Comparison of ENCODE assay signal across 27 cellular contexts in genomic region chr7:12534046-12534445, GRCh38. TPM values are rescaled to one million over a fixed set of nuclear protein-coding genes. Genes with fewer than 3 reads are reported as not detected.
DNase-seq lines count a peak whose midpoint lies in the region; ATAC-seq, FAIRE-seq and TF ChIP-seq lines count a peak whose summit lies in the region.
"Had no signal": no experiment of that assay in that cellular context is flagged by ENCODE, and none has a peak within 500 bp of the region (broad histone marks: within the 10 kb centered on the region; RNA-seq: fewer than 3 reads in every experiment).

No MANE protein-coding gene starts in this region.

- H3K9me1 ChIP-seq in IMR-90 (ENCODE audit: insufficient read depth, low read length) (no peaks in the 10 kb centered on the region), K562 (ENCODE audit: control insufficient read depth, insufficient read depth, low read length) (no peaks in the 10 kb centered on the region)

- CTCF ChIA-PET in A549 (lab: Yijun Ruan, JAX) = interaction anchor here (0.6 to 4.1 kb wide), 3 partner anchors 9 to 88 kb away, joined by 3 to 16 read pairs (median 3); no protein-coding TSS in a partner anchor
- CTCF ChIA-PET in IMR-90 (lab: Yijun Ruan, JAX) = no interaction called here
- CTCF ChIA-PET in K562 (lab: Yijun Ruan, JAX; ENCODE audit: low intra/inter-chr PET ratio) = no interaction called here

- H3K79me2 ChIP-seq in K562 (ENCODE audit: control insufficient read depth, insufficient read depth, low read length) = no peaks in the 10 kb centered on the region

- no peak for TF ChIP-seq EP300 in A549 (IDR thresholded peaks at IDR 0.05)
- no peak for TF ChIP-seq EP300 in K562 (IDR thresholded peaks at IDR 0.05; ENCODE audit: low read length)

- no peak overlapping the region for H3K4me2 ChIP-seq in A549
- H3K4me2 ChIP-seq in IMR-90 (ENCODE audit: low read depth, low read length) = no peak overlapping the region
- H3K4me2 ChIP-seq in K562 (ENCODE audit: insufficient read depth, low read length) = no peak overlapping the region
- H3K4me2 ChIP-seq: BLaER1 had no signal

- TF ChIP-seq CTCF in A549 (IDR thresholded peaks at IDR 0.05) (no peak), IMR-90 (conservative IDR thresholded peaks at IDR 0.05; ENCODE audit: low read depth, low read length) (no peak), K562 (IDR thresholded peaks at IDR 0.05 in 2 of 3, conservative IDR thresholded peaks at IDR 0.05 in 1 of 3; ENCODE audit: insufficient read depth in 2 of 3, low read depth in 1 of 3, low read length in 3 of 3) (no peak)

- POLR2A ChIA-PET in A549 (lab: Yijun Ruan, JAX) = no interaction called here
- POLR2A ChIA-PET in IMR-90 (lab: Charles Lee; ENCODE audit: unreplicated experiment) = no interaction called here
- POLR2A ChIA-PET in K562 (lab: Yijun Ruan, JAX) = no interaction called here

- no peak overlapping the region for H3K4me3 ChIP-seq in A549
- H3K4me3 ChIP-seq in IMR-90 (ENCODE audit: insufficient read depth, low read depth, low read length) = no peak overlapping the region
- H3K4me3 ChIP-seq in K562 = no peak overlapping the region
- H3K4me3 ChIP-seq: BLaER1, GM12878 had no signal

- no peak overlapping the region for H3K23ac ChIP-seq in IMR-90 (ENCODE audit: low read depth, low read length)

- no peak overlapping the region for H3K18ac ChIP-seq in IMR-90 (ENCODE audit: low read depth, low read length)

- DNase-seq in A549 (ENCODE audit: low read depth in 1 of 2, low spot score in 1 of 2) = no peak
- no peak for DNase-seq in IMR-90
- no peak for DNase-seq in K562 (ENCODE audit: extremely low read depth in 1 of 4, low spot score in 3 of 4)
- no peak for DNase-seq in stimulated activated naive CD4-positive, alpha-beta T cell treated with Interleukin-2 at 50 U/mL for 16 hours (lab: John Stamatoyannopoulos, UW)
- no peak for DNase-seq in AG08395 (ENCODE audit: low spot score)
- DNase-seq: 8988T; BE2C; C1 segment of cervical spinal cord; CD4-positive, alpha-beta memory T cell; CD4-positive, CD25-positive, alpha-beta regulatory T cell; CD8-positive, alpha-beta memory T cell; COR-L47; DMS 273 treated with DMSO at 0.1 percent for 48 hours; DMS153; DMS53; DMS79; DND-41; EL; GDM1 had no signal

- H2BK5ac ChIP-seq in IMR-90 (ENCODE audit: low read depth, low read length, poor library complexity, severe bottlenecking) = no peak overlapping the region

- H3K27ac ChIP-seq in A549 (no peak overlapping the region), IMR-90 (ENCODE audit: insufficient read depth, low read length) (no peak overlapping the region), K562 (ENCODE audit: extremely low read depth, low read depth, low read length) (no peak overlapping the region)
- H3K27ac ChIP-seq: BLaER1 had no signal

- H3K79me1 ChIP-seq in IMR-90 (ENCODE audit: low read depth in 1 of 2, low read length in 2 of 2) = no peaks in the 10 kb centered on the region

- H3K9ac ChIP-seq in IMR-90 (ENCODE audit: low read depth, low read length) (no peak overlapping the region), K562 (ENCODE audit: insufficient read depth in 1 of 2, low read depth in 2 of 2, low read length in 2 of 2) (no peak overlapping the region)
- H3K9ac ChIP-seq: BLaER1 had no signal

- H3K9me3 ChIP-seq in A549 = no peaks in the 10 kb centered on the region; the same call in 1 of the 3 replicates
- H3K9me3 ChIP-seq in IMR-90 (ENCODE audit: control insufficient read depth, insufficient read depth, low read length) = peaks cover 2% of the 10 kb centered on the region; the same call in 1 of the 2 replicates
- peaks cover 2% of the 10 kb centered on the region; the same call in 1 of the 2 replicates for H3K9me3 ChIP-seq in K562 (replicated peaks; ENCODE audit: control insufficient read depth, insufficient read depth, low read depth, low read length)
- H3K9me3 ChIP-seq: BE2C had no signal

- TF ChIP-seq RAD21 in A549 (conservative IDR thresholded peaks at IDR 0.05 in 1 of 2, IDR thresholded peaks at IDR 0.05 in 1 of 2) (no peak), IMR-90 (IDR thresholded peaks at IDR 0.05; ENCODE audit: low read length) (no peak), K562 (CRISPR knock-in tag; conservative IDR thresholded peaks at IDR 0.05 in 1 of 2, IDR thresholded peaks at IDR 0.05 in 1 of 2) (no peak)

- no peak overlapping the region for H2AK9ac ChIP-seq in IMR-90 (replicated peaks; ENCODE audit: low read depth, low read length, poor library complexity)

- in situ Hi-C loops in IMR-90 (cut with MboI; ENCODE audit: low sequenced_read_pairs) (no loop called here), K562 (cut with MboI) (no loop called here)

- H2BK20ac ChIP-seq in IMR-90 (ENCODE audit: low read depth, low read length) = no peak overlapping the region

- H4K8ac ChIP-seq in IMR-90 (ENCODE audit: low read depth in 2 of 2, low read length in 2 of 2) = no peak overlapping the region

- no TSS peak for BruUV-seq in IMR-90 (replicated peaks; lab: Mats Ljungman, UMichigan)
- BruUV-seq in K562 (replicated peaks; lab: Mats Ljungman, UMichigan) = no TSS peak

- H3K36me3 ChIP-seq in IMR-90 (ENCODE audit: control insufficient read depth, insufficient read depth, low read length) = no peaks in the 10 kb centered on the region
- no peaks in the 10 kb centered on the region for H3K36me3 ChIP-seq in K562 (ENCODE audit: control insufficient read depth, insufficient read depth, low read length)
- H3K36me3 ChIP-seq: BE2C, BLaER1 had no signal

- intact Hi-C loops in IMR-90 (cut with micrococcal nuclease) = no loop called here
- intact Hi-C loops in K562 (cut with micrococcal nuclease) = no loop called here

- H2BK15ac ChIP-seq in IMR-90 (ENCODE audit: low read depth, low read length) = no peak overlapping the region

- TF ChIP-seq POLR2A in A549 (IDR thresholded peaks at IDR 0.05; ENCODE audit: low read length) (no peak), IMR-90 (IDR thresholded peaks at IDR 0.05; ENCODE audit: low read depth, low read length) (no peak), K562 (conservative IDR thresholded peaks at IDR 0.05) (no peak)

- no peak overlapping the region for H2BK120ac ChIP-seq in IMR-90 (ENCODE audit: low read depth, low read length)

- no peak overlapping the region for H3K4ac ChIP-seq in IMR-90 (ENCODE audit: low read depth, low read length)

- H3K14ac ChIP-seq in IMR-90 (replicated peaks; ENCODE audit: low read depth, low read length) = no peak overlapping the region

- ATAC-seq in A549 = no peak
- ATAC-seq in IMR-90 (ENCODE audit: low read depth) = no peak
- ATAC-seq in K562 = no peak
- ATAC-seq: GM12878 had no signal

- H4K5ac ChIP-seq in IMR-90 (ENCODE audit: low read depth, low read length) = no peak overlapping the region

- H4K20me1 ChIP-seq in IMR-90 (ENCODE audit: insufficient read depth, low read length) (no peaks in the 10 kb centered on the region), K562 (replicated peaks; ENCODE audit: control insufficient read depth, insufficient read depth, low read length) (no peaks in the 10 kb centered on the region)
- H4K20me1 ChIP-seq: BLaER1 had no signal

- H2AFZ ChIP-seq in IMR-90 (replicated peaks; ENCODE audit: low read length, poor library complexity) (no peak overlapping the region), K562 (ENCODE audit: low read depth, low read length) (no peak overlapping the region)

- FAIRE-seq in A549 (lab: Jason Lieb, UNC) = no peak
- no peak for FAIRE-seq in K562 (lab: Jason Lieb, UNC)
- FAIRE-seq: A204.1, GM12878, GM12892, GM18507, GM19239 had no signal

- dilution Hi-C loops in IMR-90 (cut with HindIII; ENCODE audit: low sequenced_read_pairs, unreplicated experiment) = no loop called here

- 50% methylated on average over 2 of the region's 2 CpGs for WGBS in A549 (ENCODE audit: missing lambda C conversion rate)
- WGBS in IMR-90 (ENCODE audit: extremely low coverage in 2 of 2, insufficient read length in 1 of 2), 2 experiments = no CpG with 5 or more reads among the region's 2 CpGs
- WGBS in K562 (ENCODE audit: insufficient coverage, low coverage, missing lambda C conversion rate) = 43% methylated on average over 2 of the region's 2 CpGs

- H3K27me3 ChIP-seq in IMR-90 (ENCODE audit: control insufficient read depth, insufficient read depth, low read length) (peaks cover 2% of the 10 kb centered on the region; the same call in 1 of the 2 replicates), K562 (ENCODE audit: control insufficient read depth in 2 of 2, insufficient read depth in 2 of 2, low read length in 2 of 2) (no peaks in the 10 kb centered on the region)
- H3K27me3 ChIP-seq: BLaER1 had no signal

- H4K91ac ChIP-seq in IMR-90 (ENCODE audit: insufficient read depth, low read depth, low read length) = no peak overlapping the region

- no peak overlapping the region for H2AK5ac ChIP-seq in IMR-90 (ENCODE audit: low read depth, low read length)

- H3K4me1 ChIP-seq in A549 (no peaks in the 10 kb centered on the region), IMR-90 (ENCODE audit: control insufficient read depth, insufficient read depth, low read length) (no peaks in the 10 kb centered on the region), K562 (replicated peaks in 1 of 2; ENCODE audit: control insufficient read depth in 2 of 2, insufficient read depth in 2 of 2, low read length in 2 of 2) (no peaks in the 10 kb centered on the region)
- H3K4me1 ChIP-seq: BE2C, BLaER1 had no signal

- no peak overlapping the region for H3K56ac ChIP-seq in IMR-90 (ENCODE audit: extremely low read depth, insufficient read depth, low read length)

RNA-seq across cellular contexts. Expression of gene SCIN, which starts 36.5 kb away (rescaled TPM):
- polyA plus RNA-seq in A549 (2011; rRNA removed) (0.27 and 0.33 TPM in 2 replicates), A549 (2017; fragmentation: RNase III; extraction: RNeasy Plus Mini Kit Qiagen cat#74134 plus additional on column Dnase treatment) (0.05 to 0.12 TPM (median 0.05 TPM) in 3 replicates), IMR-90 (2012; rRNA removed) (0.05 TPM in 1 of 2 replicates, not detected in the other), K562 (2011; rRNA removed) (0.67 and 1.0 TPM in 2 replicates), K562 (2014; fragmentation: Illumina TruSeq; extraction: Trizol) (11.4 and 12.6 TPM in 2 replicates), K562 (2014; fragmentation: Nextera tagmentation; extraction: Ambion mirVana) (10 to 100 TPM in 1 of 2 experiments, 1 to 10 TPM in 1; 4.5 to 10.4 TPM), K562 (2014; rRNA removed) (10.3 and 10.9 TPM in 2 replicates)
- polyA plus RNA-seq in A549 (2012; cell fraction: cytosol; rRNA removed) = 0.01 TPM in 1 of 2 replicates, not detected in the other
- polyA plus RNA-seq in A549 (2012; cell fraction: nucleus; rRNA removed) = 0.01 and 0.02 TPM in 2 replicates
- 0.45 and 0.63 TPM in 2 replicates for polyA minus RNA-seq in A549 (2011; rRNA and poly(A)+ RNA removed)
- total RNA-seq in IMR-90 (2012; rRNA removed) (under 0.01 TPM in 1 of 2 replicates, not detected in the other), K562 (2014; rRNA removed) (9.8 and 10.9 TPM in 2 replicates), K562 (2014; rRNA removed; fragmentation: Illumina TruSeq; extraction: Trizol) (14.7 and 17.2 TPM in 2 replicates), K562 (2015; rRNA removed; fragmentation: Illumina TruSeq; extraction: Trizol) (14.4 and 18.2 TPM in 2 replicates), K562 (2021) (9.7 and 10.6 TPM in 2 replicates)
- not detected in 2 replicates for polyA plus RNA-seq in IMR-90 (2012; cell fraction: cytosol; rRNA removed)
- not detected in 2 replicates for polyA plus RNA-seq in IMR-90 (2012; cell fraction: nucleus; rRNA removed; ENCODE audit: low replicate concordance)
- total RNA-seq in K562 (2011; cell fraction: chromatin; rRNA removed; ENCODE audit: low replicate concordance) = 1.1 and 8.3 TPM in 2 replicates
- 0.33 and 1.4 TPM in 2 replicates for total RNA-seq in K562 (2011; cell fraction: nucleolus; rRNA removed)
- 2.2 and 3.5 TPM in 2 replicates for total RNA-seq in K562 (2011; cell fraction: nucleoplasm; rRNA removed)
- polyA plus RNA-seq in K562 (2011; cell fraction: cytosol; rRNA removed) = 0.12 and 0.50 TPM in 2 replicates
- 0.17 and 0.32 TPM in 2 replicates for polyA plus RNA-seq in K562 (2011; cell fraction: nucleus; rRNA removed)
- 17.7 and 29.9 TPM in 2 replicates for polyA plus RNA-seq in K562 (2012)
- 0.63 and 1.0 TPM in 2 replicates for polyA minus RNA-seq in K562 (2011; rRNA and poly(A)+ RNA removed)
- not detected in 2 replicates for polyA minus RNA-seq in K562 (2011; cell fraction: cytosol; rRNA and poly(A)+ RNA removed)
- polyA minus RNA-seq in K562 (2011; cell fraction: nucleus; rRNA and poly(A)+ RNA removed) = 0.54 and 1.00 TPM in 2 replicates
- total RNA-seq: CD4-positive, CD25-positive, alpha-beta regulatory T cell; G401 had no signal
- polyA plus RNA-seq: CD14-positive monocyte; CD8-positive, alpha-beta memory T cell had no signal

Comparison
In these comparisons a context has a peak if more than half of its experiments do, and no peak if none do; other contexts are left out.
1. Of the 35 proteins assayed by ChIP-seq in both K562 and A549: peak only in K562: none; only in A549: MAFK; in both: none; in neither: 34.